Comparison of ENCODE assay signal across 8 cellular contexts in the genomic region with DNA sequence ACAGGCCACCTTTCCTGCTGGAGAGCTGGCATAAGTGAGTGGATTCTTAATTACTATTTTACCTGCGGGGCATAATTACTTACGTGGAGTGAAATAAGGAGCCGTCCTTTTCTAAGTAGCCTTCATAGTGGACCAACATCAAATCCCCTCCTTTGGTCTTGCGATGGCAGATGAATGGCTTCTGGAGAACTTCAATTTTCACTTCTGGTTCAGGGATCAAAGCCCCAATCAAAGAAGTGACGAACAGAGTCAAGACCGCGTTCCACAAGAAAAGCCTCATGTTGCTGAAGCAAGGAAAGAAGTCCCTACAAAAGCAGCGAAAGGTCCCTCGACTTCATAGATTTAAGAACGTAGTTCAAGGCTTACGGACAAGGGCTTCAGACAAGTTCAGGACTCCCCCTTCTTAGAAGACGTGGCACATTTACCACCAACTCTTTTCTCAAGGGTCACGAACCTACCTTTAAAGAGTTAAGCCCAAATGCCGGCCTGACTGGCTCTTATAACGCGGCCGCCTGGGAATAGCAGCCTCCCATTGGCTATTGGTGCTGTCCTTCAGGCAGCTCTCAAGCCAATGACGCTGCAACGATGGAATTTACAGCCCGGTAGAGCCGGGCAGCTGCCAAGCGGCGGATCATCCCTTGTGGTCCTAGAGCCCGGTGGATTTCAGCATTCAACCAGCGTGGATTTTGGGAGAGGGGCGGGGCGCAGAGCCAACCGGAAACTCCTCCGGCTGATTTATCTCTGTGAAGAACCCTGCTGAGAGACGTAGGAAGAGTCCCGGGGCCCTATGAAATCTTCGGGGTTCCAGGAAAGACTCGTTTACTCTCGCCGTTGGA. TPM values are rescaled to one million over a fixed set of nuclear protein-coding genes. Genes with fewer than 3 reads are reported as not detected.
DNase-seq lines count a peak whose midpoint lies in the region; ATAC-seq and TF ChIP-seq lines count a peak whose summit lies in the region.

A gene with protein sequence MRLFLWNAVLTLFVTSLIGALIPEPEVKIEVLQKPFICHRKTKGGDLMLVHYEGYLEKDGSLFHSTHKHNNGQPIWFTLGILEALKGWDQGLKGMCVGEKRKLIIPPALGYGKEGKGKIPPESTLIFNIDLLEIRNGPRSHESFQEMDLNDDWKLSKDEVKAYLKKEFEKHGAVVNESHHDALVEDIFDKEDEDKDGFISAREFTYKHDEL (minus strand): TSS at position 474 of the 836 bp plus-strand sequence. CDS start 194 bp downstream, at position 280.

- H3K4me3 ChIP-seq in duodenal mucosa (ENCODE audit: low read depth in 1 of 2, low read length in 2 of 2) (peak within 1 kb of the TSS; percentile 98 to 99), liver (ENCODE audit: low read depth in 1 of 3, low read length in 3 of 3) (peak within 1 kb of the TSS; percentile 89 to 99 (median 90))

- peak; percentile 79 for ATAC-seq in GM19395 (IDR thresholded peaks at IDR 0.05; ENCODE audit: unreplicated experiment)
- peak; percentile 68 for ATAC-seq in HG03558 (IDR thresholded peaks at IDR 0.05; ENCODE audit: extremely low read depth, unreplicated experiment)

- H3K9me3 ChIP-seq in duodenal mucosa (ENCODE audit: control insufficient read depth in 1 of 2, low read length in 2 of 2) (no peaks in the 10 kb centered on the region), liver (ENCODE audit: control insufficient read depth in 4 of 4, low read length in 3 of 4) (no peaks in the 10 kb centered on the region)

- no peak for TF ChIP-seq RAD21 in liver (IDR thresholded peaks at IDR 0.05)

- TF ChIP-seq CTCF in liver (IDR thresholded peaks at IDR 0.05; ENCODE audit: low read depth, low read length, missing input control), result no peak

- POLR2A ChIA-PET in activated CD4-positive, alpha-beta memory T cell treated with anti-CD3 and anti-CD28 coated beads for 36 hours (lab: Charles Lee), result no interaction called here

- DNase-seq in CD1c-positive myeloid dendritic cell (ENCODE audit: extremely low spot score), result peak; percentile 98
- peak; percentile 98 for DNase-seq in NCI-H748 (lab: John Stamatoyannopoulos, UW; ENCODE audit: unreplicated experiment)
- peak; percentile 96 for DNase-seq in activated CD4-positive, alpha-beta memory T cell treated with anti-CD3 and anti-CD28 coated beads for 36 hours
- DNase-seq in stimulated activated CD4-positive, alpha-beta T cell treated with anti-CD3 and anti-CD28 coated beads, Interleukin-4, amount 100 ng/mL, for 1 hour, result peak; percentile 87

- H3K4me1 Mint-ChIP-seq in activated CD4-positive, alpha-beta memory T cell treated with anti-CD3 and anti-CD28 coated beads for 36 hours (ENCODE audit: low read depth), result peaks cover 32% of the 10 kb centered on the region

- H3K27me3 Mint-ChIP-seq in activated CD4-positive, alpha-beta memory T cell treated with anti-CD3 and anti-CD28 coated beads for 36 hours, result no peaks in the 10 kb centered on the region

- intact Hi-C loops in activated CD4-positive, alpha-beta memory T cell treated with anti-CD3 and anti-CD28 coated beads for 36 hours (cut with micrococcal nuclease), result loop anchor here (1.0 to 5.0 kb wide), 7 partner anchors 38 to 566 kb away; a partner anchor contains a TSS

- H3K27ac Mint-ChIP-seq in activated CD4-positive, alpha-beta memory T cell treated with anti-CD3 and anti-CD28 coated beads for 36 hours, result peak within 1 kb of the TSS; percentile 75

- CTCF ChIA-PET in activated CD4-positive, alpha-beta memory T cell treated with anti-CD3 and anti-CD28 coated beads for 36 hours (lab: Charles Lee), result interaction anchor here (0.6 to 4.4 kb wide), 2 partner anchors 35 to 104 kb away, joined by 4 to 16 read pairs; no protein-coding TSS in a partner anchor

- H3K27me3 ChIP-seq in duodenal mucosa (ENCODE audit: control insufficient read depth in 1 of 2, insufficient read depth in 2 of 2, low read length in 2 of 2) (no peaks in the 10 kb centered on the region), liver (ENCODE audit: control insufficient read depth in 4 of 4, insufficient read depth in 4 of 4, low read length in 3 of 4) (no peaks in the 10 kb centered on the region)

- H3K27ac ChIP-seq in duodenal mucosa (ENCODE audit: low read depth, low read length) (peak within 1 kb of the TSS; percentile 53), liver (ENCODE audit: low read depth in 1 of 2, low read length in 2 of 2) (peak within 1 kb of the TSS; percentile 83 to 84)

- H3K4me1 ChIP-seq in duodenal mucosa (ENCODE audit: control insufficient read depth in 1 of 2, insufficient read depth in 2 of 2, low read length in 2 of 2) (peaks cover 34 to 40% of the 10 kb centered on the region in 2 donors), liver (ENCODE audit: control insufficient read depth in 4 of 4, insufficient read depth in 4 of 4, low read length in 3 of 4) (peaks cover 3 to 36% (median 27%) of the 10 kb centered on the region in 4 donors)

- peak within 1 kb of the TSS; percentile 79 for H3K9ac ChIP-seq in duodenal mucosa (ENCODE audit: low read depth in 1 of 2, low read length in 2 of 2)
- peak within 1 kb of the TSS; percentile 71 to 82 for H3K9ac ChIP-seq in liver (ENCODE audit: low read depth in 1 of 2, low read length in 2 of 2)

- peaks cover 0 to 3% of the 10 kb centered on the region in 2 donors for H3K36me3 ChIP-seq in duodenal mucosa (ENCODE audit: control insufficient read depth in 1 of 2, insufficient read depth in 2 of 2, low read length in 2 of 2)
- no peaks in the 10 kb centered on the region for H3K36me3 ChIP-seq in liver (ENCODE audit: control insufficient read depth in 4 of 4, insufficient read depth in 3 of 4, low read depth in 1 of 4, low read length in 3 of 4)

- H3K4me3 Mint-ChIP-seq in activated CD4-positive, alpha-beta memory T cell treated with anti-CD3 and anti-CD28 coated beads for 36 hours, result no peak within 1 kb of the TSS

- H3K9me3 Mint-ChIP-seq in activated CD4-positive, alpha-beta memory T cell treated with anti-CD3 and anti-CD28 coated beads for 36 hours, result no peaks in the 10 kb centered on the region

- peaks cover 2% of the 10 kb centered on the region for H3K36me3 Mint-ChIP-seq in activated CD4-positive, alpha-beta memory T cell treated with anti-CD3 and anti-CD28 coated beads for 36 hours

- WGBS in liver, result under 1% methylated on average over 35 of the region's 35 CpGs

TF ChIP-seq in liver, 16 proteins besides CTCF, POLR2A, EP300 and RAD21 (continues in another document):
- TF ChIP-seq, protein P1, sequence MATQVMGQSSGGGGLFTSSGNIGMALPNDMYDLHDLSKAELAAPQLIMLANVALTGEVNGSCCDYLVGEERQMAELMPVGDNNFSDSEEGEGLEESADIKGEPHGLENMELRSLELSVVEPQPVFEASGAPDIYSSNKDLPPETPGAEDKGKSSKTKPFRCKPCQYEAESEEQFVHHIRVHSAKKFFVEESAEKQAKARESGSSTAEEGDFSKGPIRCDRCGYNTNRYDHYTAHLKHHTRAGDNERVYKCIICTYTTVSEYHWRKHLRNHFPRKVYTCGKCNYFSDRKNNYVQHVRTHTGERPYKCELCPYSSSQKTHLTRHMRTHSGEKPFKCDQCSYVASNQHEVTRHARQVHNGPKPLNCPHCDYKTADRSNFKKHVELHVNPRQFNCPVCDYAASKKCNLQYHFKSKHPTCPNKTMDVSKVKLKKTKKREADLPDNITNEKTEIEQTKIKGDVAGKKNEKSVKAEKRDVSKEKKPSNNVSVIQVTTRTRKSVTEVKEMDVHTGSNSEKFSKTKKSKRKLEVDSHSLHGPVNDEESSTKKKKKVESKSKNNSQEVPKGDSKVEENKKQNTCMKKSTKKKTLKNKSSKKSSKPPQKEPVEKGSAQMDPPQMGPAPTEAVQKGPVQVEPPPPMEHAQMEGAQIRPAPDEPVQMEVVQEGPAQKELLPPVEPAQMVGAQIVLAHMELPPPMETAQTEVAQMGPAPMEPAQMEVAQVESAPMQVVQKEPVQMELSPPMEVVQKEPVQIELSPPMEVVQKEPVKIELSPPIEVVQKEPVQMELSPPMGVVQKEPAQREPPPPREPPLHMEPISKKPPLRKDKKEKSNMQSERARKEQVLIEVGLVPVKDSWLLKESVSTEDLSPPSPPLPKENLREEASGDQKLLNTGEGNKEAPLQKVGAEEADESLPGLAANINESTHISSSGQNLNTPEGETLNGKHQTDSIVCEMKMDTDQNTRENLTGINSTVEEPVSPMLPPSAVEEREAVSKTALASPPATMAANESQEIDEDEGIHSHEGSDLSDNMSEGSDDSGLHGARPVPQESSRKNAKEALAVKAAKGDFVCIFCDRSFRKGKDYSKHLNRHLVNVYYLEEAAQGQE (IDR thresholded peaks at IDR 0.05), result peak; percentile 45
- TF ChIP-seq EGR1 (IDR thresholded peaks at IDR 0.05; ENCODE audit: low read depth in 2 of 2), result no peak
- peak; percentile 97 for TF ChIP-seq SP1 (IDR thresholded peaks at IDR 0.05)
- peak in 1 of 2 donors; percentile 54 for TF ChIP-seq JUND (IDR thresholded peaks at IDR 0.05)
- TF ChIP-seq YY1 (IDR thresholded peaks at IDR 0.05), result peak; percentile 76
- TF ChIP-seq HNF4G (IDR thresholded peaks at IDR 0.05), result no peak
- TF ChIP-seq HNF4A (conservative IDR thresholded peaks at IDR 0.05), result peak in 1 of 2 donors; percentile 26
- peak; percentile 47 to 58 for TF ChIP-seq GABPA (IDR thresholded peaks at IDR 0.05 in 1 of 2, conservative IDR thresholded peaks at IDR 0.05 in 1 of 2)
- no peak for TF ChIP-seq FOXA1 (IDR thresholded peaks at IDR 0.05)
- TF ChIP-seq NR2F2 (IDR thresholded peaks at IDR 0.05), result peak; percentile 88
- TF ChIP-seq, protein P2, sequence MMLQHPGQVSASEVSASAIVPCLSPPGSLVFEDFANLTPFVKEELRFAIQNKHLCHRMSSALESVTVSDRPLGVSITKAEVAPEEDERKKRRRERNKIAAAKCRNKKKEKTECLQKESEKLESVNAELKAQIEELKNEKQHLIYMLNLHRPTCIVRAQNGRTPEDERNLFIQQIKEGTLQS (IDR thresholded peaks at IDR 0.05), result peak; percentile 65
- TF ChIP-seq, protein P3, sequence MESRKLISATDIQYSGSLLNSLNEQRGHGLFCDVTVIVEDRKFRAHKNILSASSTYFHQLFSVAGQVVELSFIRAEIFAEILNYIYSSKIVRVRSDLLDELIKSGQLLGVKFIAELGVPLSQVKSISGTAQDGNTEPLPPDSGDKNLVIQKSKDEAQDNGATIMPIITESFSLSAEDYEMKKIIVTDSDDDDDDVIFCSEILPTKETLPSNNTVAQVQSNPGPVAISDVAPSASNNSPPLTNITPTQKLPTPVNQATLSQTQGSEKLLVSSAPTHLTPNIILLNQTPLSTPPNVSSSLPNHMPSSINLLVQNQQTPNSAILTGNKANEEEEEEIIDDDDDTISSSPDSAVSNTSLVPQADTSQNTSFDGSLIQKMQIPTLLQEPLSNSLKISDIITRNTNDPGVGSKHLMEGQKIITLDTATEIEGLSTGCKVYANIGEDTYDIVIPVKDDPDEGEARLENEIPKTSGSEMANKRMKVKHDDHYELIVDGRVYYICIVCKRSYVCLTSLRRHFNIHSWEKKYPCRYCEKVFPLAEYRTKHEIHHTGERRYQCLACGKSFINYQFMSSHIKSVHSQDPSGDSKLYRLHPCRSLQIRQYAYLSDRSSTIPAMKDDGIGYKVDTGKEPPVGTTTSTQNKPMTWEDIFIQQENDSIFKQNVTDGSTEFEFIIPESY (IDR thresholded peaks at IDR 0.05), result no peak

RNA-seq across cellular contexts. Expression of the gene that starts here (rescaled TPM):
- total RNA-seq in activated CD4-positive, alpha-beta memory T cell treated with anti-CD3 and anti-CD28 coated beads for 36 hours, result 1 to 10 TPM; 6.3 to 7.9 TPM
- total RNA-seq in liver, result 1 to 10 TPM; 4.3 to 6.1 TPM
- 1 to 10 TPM; 2.6 to 2.7 TPM for polyA plus RNA-seq in liver

Comparison
In these comparisons a context has a peak if more than half of its experiments do, and no peak if none do; other contexts are left out.
1. Peak in every context shown above with its lines: DNase-seq, ATAC-seq, H3K4me3 ChIP-seq and H3K27ac ChIP-seq.